ENCODE assay signal across 11 cellular contexts in genomic region chr2:97951155-97951670, GRCh38. TPM values are rescaled to one million over a fixed set of nuclear protein-coding genes. Genes with fewer than 3 reads are reported as not detected.
DNase-seq lines count a peak whose midpoint lies in the region; ATAC-seq and TF ChIP-seq lines count a peak whose summit lies in the region.
"Had no signal": no experiment of that assay in that cellular context is flagged by ENCODE, and none has a peak within 500 bp of the region (broad histone marks: within the 10 kb centered on the region; RNA-seq: fewer than 3 reads in every experiment).

No MANE protein-coding gene starts in this region.

- H3K4me3 ChIP-seq in epithelial cell of esophagus (ENCODE audit: low read length) (no peak overlapping the region), smooth muscle cell (no peak overlapping the region), esophagus squamous epithelium (no peak overlapping the region)
- H3K4me3 ChIP-seq: upper lobe of left lung had no signal

- peak overlapping the region; percentile 71 for H3K4me2 ChIP-seq in smooth muscle cell

- peak overlapping the region; percentile 1 for H3K9ac ChIP-seq in smooth muscle cell (ENCODE audit: low read depth)

- intact Hi-C loops in activated CD4-positive, alpha-beta memory T cell treated with anti-CD3 and anti-CD28 coated beads for 36 hours (cut with micrococcal nuclease) = no loop called here
- intact Hi-C loops in esophagus squamous epithelium (cut with DNase I) = no loop called here

- ATAC-seq in activated CD8-positive, alpha-beta memory T cell treated with anti-CD3 and anti-CD28 coated beads, Interleukin-2, amount 10 ng/mL, durations not matched to agents 7 days and 5 days = no peak

- no peak overlapping the region for H3K27ac Mint-ChIP-seq in activated CD4-positive, alpha-beta memory T cell treated with anti-CD3 and anti-CD28 coated beads for 36 hours
- no peak overlapping the region for H3K27ac Mint-ChIP-seq in activated CD4-positive, alpha-beta memory T cell treated with anti-CD3 and anti-CD28 coated beads, Interleukin-2, amount 10 ng/mL, durations not matched to agents 7 days and 5 days
- H3K27ac Mint-ChIP-seq in IgD-negative memory B cell = peak overlapping the region in 2 of 3 donors; percentile 44 to 93
- H3K27ac Mint-ChIP-seq in activated CD8-positive, alpha-beta memory T cell treated with anti-CD3 and anti-CD28 coated beads, Interleukin-2, amount 10 ng/mL, durations not matched to agents 7 days and 5 days = no peak overlapping the region

- peak; percentile 40 for DNase-seq in activated CD4-positive, alpha-beta memory T cell treated with anti-CD3 and anti-CD28 coated beads for 36 hours
- no peak for DNase-seq in activated CD4-positive, alpha-beta memory T cell treated with anti-CD3 and anti-CD28 coated beads, Interleukin-2, amount 10 ng/mL, durations not matched to agents 7 days and 5 days
- DNase-seq in epithelial cell of esophagus (ENCODE audit: low read depth) (peak; percentile 22), smooth muscle cell (lab: John Stamatoyannopoulos, UW; ENCODE audit: unreplicated experiment) (no peak), esophagus squamous epithelium (lab: John Stamatoyannopoulos, UW) (no peak), cortex of kidney (lab: John Stamatoyannopoulos, UW) (no peak)
- DNase-seq in activated CD8-positive, alpha-beta memory T cell treated with anti-CD3 and anti-CD28 coated beads, Interleukin-2, amount 10 ng/mL, durations not matched to agents 7 days and 5 days = no peak
- DNase-seq: GOT3, NCI-H524, upper lobe of left lung had no signal

- H2AFZ ChIP-seq in smooth muscle cell (ENCODE audit: low read depth) = no peak overlapping the region

- no peaks in the 10 kb centered on the region for H3K36me3 ChIP-seq in smooth muscle cell (ENCODE audit: low read depth)
- no peaks in the 10 kb centered on the region for H3K36me3 ChIP-seq in esophagus squamous epithelium
- H3K36me3 ChIP-seq: upper lobe of left lung had no signal

- peaks cover 13% of the 10 kb centered on the region for H3K4me1 ChIP-seq in smooth muscle cell (ENCODE audit: low read depth)
- H3K4me1 ChIP-seq in esophagus squamous epithelium = peaks cover 0 to 21% (median 3%) of the 10 kb centered on the region in 3 donors

- TF ChIP-seq CTCF in epithelial cell of esophagus (IDR thresholded peaks at IDR 0.05; ENCODE audit: insufficient read depth, low read depth, low read length, missing control alignments) (no peak), smooth muscle cell (IDR thresholded peaks at IDR 0.05; ENCODE audit: borderline replicate concordance, insufficient read depth, poor library complexity, severe bottlenecking) (no peak), esophagus squamous epithelium (IDR thresholded peaks at IDR 0.05) (no peak)

- peaks cover 66% of the 10 kb centered on the region for H4K20me1 ChIP-seq in smooth muscle cell (ENCODE audit: low read depth)

- no peak overlapping the region for H3K4me3 Mint-ChIP-seq in activated CD4-positive, alpha-beta memory T cell treated with anti-CD3 and anti-CD28 coated beads for 36 hours
- no peak overlapping the region for H3K4me3 Mint-ChIP-seq in activated CD4-positive, alpha-beta memory T cell treated with anti-CD3 and anti-CD28 coated beads, Interleukin-2, amount 10 ng/mL, durations not matched to agents 7 days and 5 days
- peak overlapping the region in 1 of 4 donors; percentile 85 for H3K4me3 Mint-ChIP-seq in IgD-negative memory B cell
- H3K4me3 Mint-ChIP-seq in activated CD8-positive, alpha-beta memory T cell treated with anti-CD3 and anti-CD28 coated beads, Interleukin-2, amount 10 ng/mL, durations not matched to agents 7 days and 5 days = no peak overlapping the region

- peaks cover 64% of the 10 kb centered on the region for H3K4me1 Mint-ChIP-seq in activated CD4-positive, alpha-beta memory T cell treated with anti-CD3 and anti-CD28 coated beads for 36 hours (ENCODE audit: low read depth)
- peaks cover 18% of the 10 kb centered on the region for H3K4me1 Mint-ChIP-seq in activated CD4-positive, alpha-beta memory T cell treated with anti-CD3 and anti-CD28 coated beads, Interleukin-2, amount 10 ng/mL, durations not matched to agents 7 days and 5 days
- peaks cover 70 to 76% (median 76%) of the 10 kb centered on the region in 3 donors for H3K4me1 Mint-ChIP-seq in IgD-negative memory B cell
- H3K4me1 Mint-ChIP-seq in activated CD8-positive, alpha-beta memory T cell treated with anti-CD3 and anti-CD28 coated beads, Interleukin-2, amount 10 ng/mL, durations not matched to agents 7 days and 5 days = peaks cover 23% of the 10 kb centered on the region

- H3K79me2 ChIP-seq in smooth muscle cell (ENCODE audit: low read depth) = peaks cover 83% of the 10 kb centered on the region

- peaks cover 9% of the 10 kb centered on the region for H3F3A ChIP-seq in smooth muscle cell (ENCODE audit: low read depth)

- H3K27me3 Mint-ChIP-seq in activated CD4-positive, alpha-beta memory T cell treated with anti-CD3 and anti-CD28 coated beads for 36 hours = no peaks in the 10 kb centered on the region
- H3K27me3 Mint-ChIP-seq in activated CD4-positive, alpha-beta memory T cell treated with anti-CD3 and anti-CD28 coated beads, Interleukin-2, amount 10 ng/mL, durations not matched to agents 7 days and 5 days = no peaks in the 10 kb centered on the region
- H3K27me3 Mint-ChIP-seq in IgD-negative memory B cell = no peaks in the 10 kb centered on the region
- no peaks in the 10 kb centered on the region for H3K27me3 Mint-ChIP-seq in activated CD8-positive, alpha-beta memory T cell treated with anti-CD3 and anti-CD28 coated beads, Interleukin-2, amount 10 ng/mL, durations not matched to agents 7 days and 5 days

- H3K36me3 Mint-ChIP-seq in activated CD4-positive, alpha-beta memory T cell treated with anti-CD3 and anti-CD28 coated beads for 36 hours = peaks cover 2% of the 10 kb centered on the region
- H3K36me3 Mint-ChIP-seq in activated CD4-positive, alpha-beta memory T cell treated with anti-CD3 and anti-CD28 coated beads, Interleukin-2, amount 10 ng/mL, durations not matched to agents 7 days and 5 days (ENCODE audit: low read depth) = peaks cover 4% of the 10 kb centered on the region
- H3K36me3 Mint-ChIP-seq in IgD-negative memory B cell = peaks cover 6% of the 10 kb centered on the region
- H3K36me3 Mint-ChIP-seq in activated CD8-positive, alpha-beta memory T cell treated with anti-CD3 and anti-CD28 coated beads, Interleukin-2, amount 10 ng/mL, durations not matched to agents 7 days and 5 days = peaks cover 23% of the 10 kb centered on the region

- WGBS in smooth muscle cell (ENCODE audit: low lambda C conversion rate) = 49% methylated on average over 2 of the region's 2 CpGs
- 33 to 100% methylated on average over 1 of the region's 2 CpGs for WGBS in esophagus squamous epithelium, 2 donors

- POLR2A ChIA-PET in activated CD4-positive, alpha-beta memory T cell treated with anti-CD3 and anti-CD28 coated beads for 36 hours (lab: Charles Lee) = interaction anchor here (0.7 kb wide), 1 partner anchor 12 kb away, joined by 3 read pairs; no protein-coding TSS in a partner anchor
- POLR2A ChIA-PET in activated CD4-positive, alpha-beta memory T cell treated with anti-CD3 and anti-CD28 coated beads, Interleukin-2, amount 10 ng/mL, durations not matched to agents 7 days and 5 days (lab: Charles Lee) = no interaction called here

- no peaks in the 10 kb centered on the region for H3K9me3 Mint-ChIP-seq in activated CD4-positive, alpha-beta memory T cell treated with anti-CD3 and anti-CD28 coated beads for 36 hours
- no peaks in the 10 kb centered on the region for H3K9me3 Mint-ChIP-seq in activated CD4-positive, alpha-beta memory T cell treated with anti-CD3 and anti-CD28 coated beads, Interleukin-2, amount 10 ng/mL, durations not matched to agents 7 days and 5 days
- no peaks in the 10 kb centered on the region for H3K9me3 Mint-ChIP-seq in IgD-negative memory B cell
- peaks cover 3% of the 10 kb centered on the region for H3K9me3 Mint-ChIP-seq in activated CD8-positive, alpha-beta memory T cell treated with anti-CD3 and anti-CD28 coated beads, Interleukin-2, amount 10 ng/mL, durations not matched to agents 7 days and 5 days (ENCODE audit: low read depth)

- H3K27me3 ChIP-seq in smooth muscle cell (ENCODE audit: low read depth) (no peaks in the 10 kb centered on the region), esophagus squamous epithelium (no peaks in the 10 kb centered on the region)
- H3K27me3 ChIP-seq: upper lobe of left lung had no signal

- TF ChIP-seq POLR2A in esophagus squamous epithelium (IDR thresholded peaks at IDR 0.05) = no peak

- CTCF ChIA-PET in activated CD4-positive, alpha-beta memory T cell treated with anti-CD3 and anti-CD28 coated beads for 36 hours (lab: Charles Lee) = no interaction called here
- CTCF ChIA-PET in activated CD4-positive, alpha-beta memory T cell treated with anti-CD3 and anti-CD28 coated beads, Interleukin-2, amount 10 ng/mL, durations not matched to agents 7 days and 5 days (lab: Charles Lee) = no interaction called here
- CTCF ChIA-PET in activated CD8-positive, alpha-beta memory T cell treated with anti-CD3 and anti-CD28 coated beads, Interleukin-2, amount 10 ng/mL, durations not matched to agents 7 days and 5 days (lab: Charles Lee) = no interaction called here

- H3K27ac ChIP-seq in smooth muscle cell (ENCODE audit: low read depth) (peak overlapping the region; percentile 86), esophagus squamous epithelium (no peak overlapping the region)
- H3K27ac ChIP-seq: upper lobe of left lung had no signal

- H3K9me3 ChIP-seq in smooth muscle cell (replicated peaks; ENCODE audit: low read depth) (no peaks in the 10 kb centered on the region), esophagus squamous epithelium (no peaks in the 10 kb centered on the region)
- H3K9me3 ChIP-seq: upper lobe of left lung had no signal

RNA-seq across cellular contexts. Expression of gene TMEM131, which starts 44.5 kb away (rescaled TPM):
- total RNA-seq in activated CD4-positive, alpha-beta memory T cell treated with anti-CD3 and anti-CD28 coated beads for 36 hours = 10 to 100 TPM; 23.1 to 23.7 TPM
- 10 to 100 TPM; 31.3 to 31.9 TPM for total RNA-seq in activated CD4-positive, alpha-beta memory T cell treated with anti-CD3 and anti-CD28 coated beads, Interleukin-2, amount 10 ng/mL, durations not matched to agents 7 days and 5 days
- polyA plus RNA-seq in IgD-negative memory B cell (24.9 TPM), smooth muscle cell (16.7 and 20.6 TPM in 2 replicates)
- total RNA-seq in smooth muscle cell (32.3 and 39.0 TPM in 2 replicates), esophagus squamous epithelium (10 to 100 TPM; 24.2 to 36.4 (median 28.1) TPM)
- 10 to 100 TPM; 31.2 to 33.4 TPM for total RNA-seq in activated CD8-positive, alpha-beta memory T cell treated with anti-CD3 and anti-CD28 coated beads, Interleukin-2, amount 10 ng/mL, durations not matched to agents 7 days and 5 days

Comparison
In these comparisons a context has a peak if more than half of its experiments do, and no peak if none do; other contexts are left out.
1. DNase-seq: peak in activated CD4-positive, alpha-beta memory T cell treated with anti-CD3 and anti-CD28 coated beads for 36 hours (single experiment) and epithelial cell of esophagus (single experiment); none in activated CD4-positive, alpha-beta memory T cell treated with anti-CD3 and anti-CD28 coated beads, Interleukin-2, amount 10 ng/mL, durations not matched to agents 7 days and 5 days (single experiment), smooth muscle cell (single experiment), activated CD8-positive, alpha-beta memory T cell treated with anti-CD3 and anti-CD28 coated beads, Interleukin-2, amount 10 ng/mL, durations not matched to agents 7 days and 5 days (single experiment), esophagus squamous epithelium (single experiment) and cortex of kidney (single experiment).
2. H3K27ac Mint-ChIP-seq: peak in IgD-negative memory B cell (2 of 3); none in activated CD4-positive, alpha-beta memory T cell treated with anti-CD3 and anti-CD28 coated beads for 36 hours (single experiment), activated CD4-positive, alpha-beta memory T cell treated with anti-CD3 and anti-CD28 coated beads, Interleukin-2, amount 10 ng/mL, durations not matched to agents 7 days and 5 days (single experiment) and activated CD8-positive, alpha-beta memory T cell treated with anti-CD3 and anti-CD28 coated beads, Interleukin-2, amount 10 ng/mL, durations not matched to agents 7 days and 5 days (single experiment).